23 cellular contexts compared by ENCODE assay signal in the genomic region with DNA sequence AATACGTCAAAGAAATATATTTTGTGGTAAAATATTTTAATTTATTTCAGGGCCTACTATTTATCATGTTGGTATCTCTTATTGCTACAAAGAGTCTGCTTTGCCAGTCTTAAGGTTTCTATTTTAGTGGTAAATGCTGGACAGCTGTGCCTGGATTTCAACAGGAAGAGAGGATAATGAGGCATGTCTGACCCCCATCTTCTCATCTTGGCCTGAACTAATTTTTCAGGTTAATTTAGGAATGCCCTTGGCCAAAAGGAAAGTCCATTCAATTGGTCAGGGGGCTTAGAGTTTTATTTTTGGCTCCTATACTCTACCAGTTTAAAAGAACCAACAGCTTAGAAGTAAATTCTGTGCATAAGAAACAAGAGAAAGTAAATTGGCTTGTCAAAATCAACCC.
"Had no signal": no experiment of that assay in that cellular context is flagged by ENCODE, and none has a peak within 500 bp of the region (broad histone marks: within the 10 kb centered on the region; RNA-seq: fewer than 3 reads in every experiment).

No MANE protein-coding gene starts in this region.

- H3K4me1 ChIP-seq: colonic mucosa, esophagus muscularis mucosa, esophagus squamous epithelium, foreskin keratinocyte, gastrocnemius medialis, gastroesophageal sphincter, heart left ventricle, heart right ventricle had no signal

- H3K27ac ChIP-seq: colonic mucosa, coronary artery, dorsolateral prefrontal cortex, epithelial cell of prostate, esophagus muscularis mucosa, esophagus squamous epithelium, foreskin keratinocyte, gastrocnemius medialis, gastroesophageal sphincter, heart left ventricle, heart right ventricle had no signal

- DNase-seq: colonic mucosa; cortex of kidney; dermis blood vessel endothelial cell; dorsolateral prefrontal cortex; effector CD4-positive, alpha-beta T cell; effector CD8-positive, alpha-beta T cell; effector memory CD4-positive, alpha-beta T cell; effector memory CD8-positive, alpha-beta T cell; endodermal cell; erythroblast; esophagus squamous epithelium; foreskin fibroblast; foreskin keratinocyte; foreskin melanocyte; gastrocnemius medialis; glutamatergic neuron; head of caudate nucleus; heart left ventricle; heart right ventricle had no signal

- H3K4me3 ChIP-seq: colonic mucosa, coronary artery, dorsolateral prefrontal cortex, esophagus muscularis mucosa, esophagus squamous epithelium, gastrocnemius medialis, gastroesophageal sphincter, heart left ventricle, heart right ventricle had no signal

- H3K36me3 ChIP-seq: colonic mucosa, esophagus muscularis mucosa, esophagus squamous epithelium, gastrocnemius medialis, gastroesophageal sphincter, heart left ventricle, heart right ventricle had no signal

- H3K9me3 ChIP-seq: colonic mucosa, esophagus muscularis mucosa, esophagus squamous epithelium, gastrocnemius medialis, gastroesophageal sphincter had no signal

- H3K27me3 ChIP-seq: colonic mucosa, dorsolateral prefrontal cortex, esophagus muscularis mucosa, esophagus squamous epithelium, foreskin keratinocyte, gastrocnemius medialis, gastroesophageal sphincter, heart left ventricle, heart right ventricle had no signal
